30 cellular contexts compared by ENCODE assay signal in the genomic region with DNA sequence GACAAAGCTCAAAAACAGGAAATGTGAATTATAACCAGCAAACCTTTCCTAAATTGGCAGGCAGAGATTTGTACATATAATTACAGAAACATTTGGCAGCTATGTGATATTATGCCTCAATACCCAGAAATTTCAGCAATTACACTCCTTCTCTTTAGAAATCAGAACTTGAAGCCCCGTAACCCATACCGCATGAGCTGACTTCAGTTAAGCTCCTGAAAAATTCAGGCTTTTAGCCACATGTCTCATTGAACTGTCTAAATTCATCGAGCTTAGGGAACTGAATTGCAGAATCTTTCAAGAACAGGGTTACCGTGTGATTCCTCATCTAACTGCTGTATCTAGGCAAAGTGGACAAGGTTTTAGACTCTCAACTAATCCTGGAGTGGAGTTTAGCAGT.
A peak's percentile ranks its signal among the peaks of the same experiment; 100 is the strongest.
DNase-seq lines count a peak whose midpoint lies in the region; ATAC-seq, FAIRE-seq and TF ChIP-seq lines count a peak whose summit lies in the region.
"Had no signal": no experiment of that assay in that cellular context is flagged by ENCODE, and none has a peak within 500 bp of the region (broad histone marks: within the 10 kb centered on the region; RNA-seq: fewer than 3 reads in every experiment).

No MANE protein-coding gene starts in this region.

- H3K36me3 ChIP-seq in H1 (ENCODE audit: control insufficient read depth in 2 of 4, insufficient read depth in 4 of 4, low read length in 3 of 4): no peaks in the 10 kb centered on the region
- peaks cover 3% of the 10 kb centered on the region for H3K36me3 ChIP-seq in neural progenitor cell
- H3K36me3 ChIP-seq: BE2C had no signal

- H3K27me3 ChIP-seq in H1 (replicated peaks in 1 of 4; ENCODE audit: control insufficient read depth in 3 of 4, extremely low read depth in 1 of 4, insufficient read depth in 3 of 4, low read length in 3 of 4) (no peaks in the 10 kb centered on the region), neural progenitor cell (no peaks in the 10 kb centered on the region)
- H3K27me3 ChIP-seq: BE2C, BLaER1 had no signal

- H3K9me3 ChIP-seq in H1 (ENCODE audit: insufficient read depth in 2 of 2, low read depth in 1 of 2, low read length in 1 of 2) (no peaks in the 10 kb centered on the region), neural progenitor cell (ENCODE audit: low read depth) (no peaks in the 10 kb centered on the region)
- H3K9me3 ChIP-seq: BE2C, BLaER1 had no signal

- 92% methylated on average over 4 of the region's 4 CpGs; no CpG with 5 or more reads in 1 of the 2 experiments for WGBS in H1 (ENCODE audit: extremely low coverage in 1 of 2, insufficient coverage in 1 of 2, insufficient read length in 1 of 2, insufficient replicate concordance in 2 of 2, low coverage in 1 of 2, low lambda C conversion rate in 2 of 2, missing lambda C conversion rate in 1 of 2), 2 experiments

- no peak overlapping the region for H2BK5ac ChIP-seq in H1 (ENCODE audit: low read depth, low read length)

- TF ChIP-seq RAD21 in H1 (IDR thresholded peaks at IDR 0.05 in 1 of 2, conservative IDR thresholded peaks at IDR 0.05 in 1 of 2; ENCODE audit: low read depth in 2 of 2, low read length in 2 of 2): no peak

- H2AFZ ChIP-seq in H1 (ENCODE audit: low read length) (0 out of 2 replicates have a peak overlapping the region, but pooled peaks have one; percentile 27), neural progenitor cell (replicated peaks) (peak overlapping the region; percentile 63)

- H3K79me1 ChIP-seq in H1 (ENCODE audit: low read depth, low read length): no peaks in the 10 kb centered on the region

- H3K4me3 ChIP-seq in H1 (ENCODE audit: extremely low read depth in 1 of 4, insufficient read depth in 2 of 4, low read depth in 3 of 4, low read length in 4 of 4) (no peak overlapping the region), neural progenitor cell (no peak overlapping the region)
- H3K4me3 ChIP-seq: BLaER1, GM12878 had no signal

- H3K4me1 ChIP-seq in H1 (replicated peaks in 1 of 4; ENCODE audit: control insufficient read depth in 3 of 4, insufficient read depth in 4 of 4, low read length in 3 of 4) (no peaks in the 10 kb centered on the region), neural progenitor cell (no peaks in the 10 kb centered on the region)
- H3K4me1 ChIP-seq: BE2C, BLaER1 had no signal

- H3K4me3 Mint-ChIP-seq in neural progenitor cell: no peak overlapping the region
- H3K4me3 Mint-ChIP-seq: CD14-positive monocyte; CD4-positive, alpha-beta memory T cell; CD4-positive, CD25-positive, alpha-beta regulatory T cell; CD8-positive, alpha-beta memory T cell had no signal

- H3K27ac ChIP-seq in H1 (ENCODE audit: low read depth, low read length) (no peak overlapping the region), neural progenitor cell (no peak overlapping the region)
- H3K27ac ChIP-seq: BLaER1 had no signal

- H3K27ac Mint-ChIP-seq in neural progenitor cell: no peak overlapping the region
- H3K27ac Mint-ChIP-seq: CD14-positive monocyte; CD4-positive, alpha-beta memory T cell; CD4-positive, CD25-positive, alpha-beta regulatory T cell; CD8-positive, alpha-beta memory T cell had no signal

- no peak overlapping the region for H2BK20ac ChIP-seq in H1 (ENCODE audit: low read length)

- H4K91ac ChIP-seq in H1 (replicated peaks; ENCODE audit: insufficient read length, low read length): no peak overlapping the region

- H3K36me3 Mint-ChIP-seq in neural progenitor cell: peaks cover 8% of the 10 kb centered on the region
- H3K36me3 Mint-ChIP-seq: CD14-positive monocyte; CD4-positive, alpha-beta memory T cell; CD4-positive, CD25-positive, alpha-beta regulatory T cell; CD8-positive, alpha-beta memory T cell had no signal

- H3K23me2 ChIP-seq in H1 (ENCODE audit: low read depth, low read length): no peaks in the 10 kb centered on the region

- H3K4me2 ChIP-seq in H1 (ENCODE audit: insufficient read depth in 1 of 2, low read depth in 2 of 2, low read length in 2 of 2): no peak overlapping the region
- H3K4me2 ChIP-seq in neural progenitor cell: no peak overlapping the region
- H3K4me2 ChIP-seq: BLaER1 had no signal

- H4K5ac ChIP-seq in H1 (ENCODE audit: insufficient read length, low read depth, low read length): no peak overlapping the region

- no peak overlapping the region for H3K18ac ChIP-seq in H1 (ENCODE audit: extremely low read depth, low read length)

- H2BK12ac ChIP-seq in H1 (ENCODE audit: low read depth, low read length): no peak overlapping the region

- no peaks in the 10 kb centered on the region for H3F3A ChIP-seq in neural progenitor cell (ENCODE audit: low read depth)

- H3K9me3 Mint-ChIP-seq in neural progenitor cell: no peaks in the 10 kb centered on the region

- DNase-seq in NCI-H2081 (lab: John Stamatoyannopoulos, UW): peak; percentile 1 to 34
- no peak for DNase-seq in NCI-H2081 treated with DMSO at 0.1 percent for 48 hours (lab: John Stamatoyannopoulos, UW)
- peak; percentile 32 for DNase-seq in astrocyte of the hippocampus (ENCODE audit: low read depth, low spot score)
- no peak for DNase-seq in H1 (ENCODE audit: low read depth in 1 of 2, low spot score in 2 of 2)
- no peak for DNase-seq in neural progenitor cell (ENCODE audit: low spot score)
- DNase-seq in activated T-cell treated with anti-CD3 and anti-CD28 coated beads, Interleukin-2, amount 50 U/mL, for 1 hour: no peak
- DNase-seq: 8988T; ACHN; BE2C; C1 segment of cervical spinal cord; CD4-positive, alpha-beta memory T cell; CD4-positive, CD25-positive, alpha-beta regulatory T cell; CD8-positive, alpha-beta memory T cell; COR-L47; DMS 273 treated with DMSO at 0.1 percent for 48 hours; DMS153; DMS53; DMS79; DND-41; EL; GDM1 had no signal

- no peaks in the 10 kb centered on the region for H3K4me1 Mint-ChIP-seq in neural progenitor cell
- H3K4me1 Mint-ChIP-seq: CD14-positive monocyte; CD4-positive, alpha-beta memory T cell; CD4-positive, CD25-positive, alpha-beta regulatory T cell; CD8-positive, alpha-beta memory T cell had no signal

- no peak overlapping the region for H3K4ac ChIP-seq in H1 (replicated peaks; ENCODE audit: insufficient read length, low read depth, low read length)

- H3K14ac ChIP-seq in H1 (ENCODE audit: insufficient read length): no peak overlapping the region

- H4K20me1 ChIP-seq in H1 (replicated peaks in 1 of 2; ENCODE audit: control insufficient read depth in 1 of 2, insufficient read depth in 2 of 2, low read length in 2 of 2) (no peaks in the 10 kb centered on the region), neural progenitor cell (ENCODE audit: low read depth) (no peaks in the 10 kb centered on the region)
- H4K20me1 ChIP-seq: BLaER1 had no signal

- FAIRE-seq in H1 (lab: Jason Lieb, UNC): no peak
- FAIRE-seq: A204.1, GM12878, GM12892, GM18507, GM19239 had no signal

- H3K27me3 Mint-ChIP-seq in neural progenitor cell (ENCODE audit: insufficient read depth, low read depth): no peaks in the 10 kb centered on the region
- H3K27me3 Mint-ChIP-seq: CD4-positive, alpha-beta memory T cell; CD4-positive, CD25-positive, alpha-beta regulatory T cell; CD8-positive, alpha-beta memory T cell had no signal

- H4K8ac ChIP-seq in H1 (ENCODE audit: extremely low read depth, insufficient read depth, low read length): no peak overlapping the region

- TF ChIP-seq CTCF in H1 (IDR thresholded peaks at IDR 0.05; ENCODE audit: control extremely low read depth in 1 of 3, insufficient read depth in 1 of 3, low read depth in 1 of 3, low read length in 3 of 3) (no peak), neural progenitor cell (IDR thresholded peaks at IDR 0.05) (no peak)

- H3K9ac ChIP-seq in H1 (replicated peaks in 1 of 4; ENCODE audit: extremely low read depth in 1 of 4, low read depth in 3 of 4, low read length in 3 of 4): no peak overlapping the region
- no peak overlapping the region for H3K9ac ChIP-seq in neural progenitor cell
- H3K9ac ChIP-seq: BLaER1 had no signal

- H2BK15ac ChIP-seq in H1 (ENCODE audit: low read length): no peak overlapping the region

- CTCF ChIA-PET in H1 (lab: Charles Lee; ENCODE audit: partially characterized antibody): no interaction called here

- no peak for TF ChIP-seq EP300 in H1 (IDR thresholded peaks at IDR 0.05; ENCODE audit: borderline replicate concordance in 1 of 2, low read depth in 2 of 2, low read length in 2 of 2)

- H3K56ac ChIP-seq in H1 (replicated peaks; ENCODE audit: insufficient read length, low read depth, low read length): no peak overlapping the region

- TF ChIP-seq POLR2A in H1 (IDR thresholded peaks at IDR 0.05; ENCODE audit: control extremely low read depth in 1 of 2, low read depth in 2 of 2, low read length in 2 of 2): no peak

- POLR2A ChIA-PET in H1 (lab: Charles Lee; ENCODE audit: partially characterized antibody): no interaction called here

- H3K79me2 ChIP-seq in H1 (ENCODE audit: control insufficient read depth in 1 of 2, insufficient read depth in 2 of 2, low read length in 2 of 2) (no peaks in the 10 kb centered on the region), neural progenitor cell (ENCODE audit: low read depth) (no peaks in the 10 kb centered on the region)

- no peak overlapping the region for H3K23ac ChIP-seq in H1 (ENCODE audit: insufficient read length)

- no peak for ATAC-seq in GM18907 (IDR thresholded peaks at IDR 0.05; ENCODE audit: unreplicated experiment)
- no peak for ATAC-seq in GM21367 (IDR thresholded peaks at IDR 0.05; ENCODE audit: unreplicated experiment)
- ATAC-seq: GM12878 had no signal

- no peak overlapping the region for H2BK120ac ChIP-seq in H1 (replicated peaks; ENCODE audit: low read depth, low read length)

- no peak overlapping the region for H2AK5ac ChIP-seq in H1 (ENCODE audit: low read depth, low read length)

TF ChIP-seq in H1, 55 proteins besides CTCF, POLR2A, EP300 and RAD21:
- TF ChIP-seq SAP30 (IDR thresholded peaks at IDR 0.05; ENCODE audit: insufficient read depth, insufficient replicate concordance, low read length) (no peak), JUND (IDR thresholded peaks at IDR 0.05; ENCODE audit: low read length) (no peak), HDAC6 (IDR thresholded peaks at IDR 0.05; ENCODE audit: low read depth, low read length) (no peak), TBP (IDR thresholded peaks at IDR 0.05; ENCODE audit: low read depth, low read length) (no peak)

Comparison
In these comparisons a context has a peak if more than half of its experiments do, and no peak if none do; other contexts are left out.
1. DNase-seq: peak in NCI-H2081 (2 of 2) and astrocyte of the hippocampus (single experiment); none in NCI-H2081 treated with DMSO at 0.1 percent for 48 hours (single experiment), H1 (0 of 2), neural progenitor cell (single experiment) and activated T-cell treated with anti-CD3 and anti-CD28 coated beads, Interleukin-2, amount 50 U/mL, for 1 hour (single experiment).